ENCODE assay signal across 19 cellular contexts in the genomic region with DNA sequence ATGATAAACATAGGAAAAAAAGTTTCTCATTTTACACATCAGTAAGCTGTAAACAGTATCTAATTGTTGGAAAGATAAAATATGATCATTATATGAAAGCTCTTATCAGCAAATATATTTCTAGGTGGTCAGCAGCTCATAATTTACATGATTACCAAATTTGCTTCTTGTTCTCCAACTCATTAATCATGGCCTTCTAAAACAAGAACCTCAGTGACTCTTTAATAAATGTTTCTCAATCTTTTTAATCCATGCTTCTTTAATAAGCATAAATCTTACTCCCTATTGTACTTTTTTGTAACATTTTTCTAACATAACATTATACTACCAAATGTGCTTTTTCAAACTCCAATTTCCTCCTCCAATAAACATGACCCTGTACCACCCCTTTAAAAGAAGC. TPM values are rescaled to one million over a fixed set of nuclear protein-coding genes. Genes with fewer than 3 reads are reported as not detected.
DNase-seq lines count a peak whose midpoint lies in the region; ATAC-seq, FAIRE-seq and TF ChIP-seq lines count a peak whose summit lies in the region.
"Had no signal": no experiment of that assay in that cellular context is flagged by ENCODE, and none has a peak within 500 bp of the region (broad histone marks: within the 10 kb centered on the region; RNA-seq: fewer than 3 reads in every experiment).

No MANE protein-coding gene starts in this region.

- CTCF ChIA-PET in MCF 10A (lab: Yijun Ruan, JAX) = interaction anchor here (1.3 kb wide), 1 partner anchor 12 kb away, joined by 3 read pairs; no protein-coding TSS in a partner anchor

- no peak overlapping the region for H3K4me3 ChIP-seq in breast epithelium
- H3K4me3 ChIP-seq: psoas muscle, tibial artery had no signal

- ATAC-seq in T-helper 17 cell (no peak), foreskin keratinocyte (no peak)
- no peak for ATAC-seq in stimulated activated effector memory CD8-positive, alpha-beta T cell treated with anti-CD3 and anti-CD28 coated beads, Interleukin-12 subunit alpha, Interleukin-12 subunit beta, amount 100 ng/mL, for 72 hours
- ATAC-seq: activated CD4-positive, alpha-beta T cell treated with anti-CD3 and anti-CD28 coated beads for 36 hours; psoas muscle had no signal

- POLR2A ChIA-PET in MCF 10A (lab: Yijun Ruan, JAX) = interaction anchor here (0.9 to 8.7 kb wide), 9 partner anchors 10 to 1022 kb away, joined by 3 to 333 read pairs (median 11); no protein-coding TSS in a partner anchor

- intact Hi-C loops in MCF 10A (cut with micrococcal nuclease) = no loop called here
- intact Hi-C loops in breast epithelium (cut with DNase I; ENCODE audit: low total_unique reads) = loop anchor here (10.0 kb wide), 1 partner anchor 53 kb away; no protein-coding TSS in a partner anchor

- H3K27ac ChIP-seq in breast epithelium (no peak overlapping the region), foreskin keratinocyte (peak overlapping the region; percentile 58)
- H3K27ac ChIP-seq: RWPE1 had no signal

- no peaks in the 10 kb centered on the region for H3K27me3 Mint-ChIP-seq in MCF 10A (ENCODE audit: insufficient read depth, unreplicated experiment)
- H3K27me3 Mint-ChIP-seq in T-helper 17 cell = no peaks in the 10 kb centered on the region
- H3K27me3 Mint-ChIP-seq: activated CD4-positive, alpha-beta T cell treated with anti-CD3 and anti-CD28 coated beads for 36 hours had no signal

- H3K4me3 Mint-ChIP-seq in MCF 10A (ENCODE audit: unreplicated experiment) (peak overlapping the region; percentile 75), T-helper 17 cell (peak overlapping the region; percentile 96)
- H3K4me3 Mint-ChIP-seq in stimulated activated effector memory CD8-positive, alpha-beta T cell treated with anti-CD3 and anti-CD28 coated beads, Interleukin-12 subunit alpha, Interleukin-12 subunit beta, amount 100 ng/mL, for 72 hours = peak overlapping the region; percentile 90

- no peak for FAIRE-seq in GM12891 (lab: Jason Lieb, UNC)
- FAIRE-seq: HTR-8/SVneo had no signal

- H3K36me3 ChIP-seq in breast epithelium = no peaks in the 10 kb centered on the region
- H3K36me3 ChIP-seq: tibial artery had no signal

- TF ChIP-seq CTCF in MCF 10A (IDR thresholded peaks at IDR 0.05; ENCODE audit: unreplicated experiment) (no peak), breast epithelium (IDR thresholded peaks at IDR 0.05) (no peak), foreskin keratinocyte (conservative IDR thresholded peaks at IDR 0.05) (no peak)

- DNase-seq in MCF 10A (ENCODE audit: unreplicated experiment) (no peak), breast epithelium (ENCODE audit: low spot score in 2 of 2) (no peak), T-helper 17 cell (no peak), foreskin keratinocyte (no peak), GM12891 (ENCODE audit: insufficient read length, low spot score) (no peak), NCI-H748 (lab: John Stamatoyannopoulos, UW; ENCODE audit: unreplicated experiment) (no peak), GF-D8 (lab: John Stamatoyannopoulos, UW) (no peak)
- DNase-seq in stimulated activated effector memory CD8-positive, alpha-beta T cell treated with anti-CD3 and anti-CD28 coated beads, Interleukin-12 subunit alpha, Interleukin-12 subunit beta, amount 100 ng/mL, for 72 hours (ENCODE audit: low spot score in 2 of 2) = no peak
- DNase-seq: activated CD4-positive, alpha-beta T cell treated with anti-CD3 and anti-CD28 coated beads for 36 hours; activated T-cell treated with anti-CD3 and anti-CD28 coated beads for 4 hours; erythroblast; NCI-H1092 treated with DMSO at 0.1 percent for 48 hours; NCI-H2171; NCI-H82; psoas muscle; T-helper 2 cell; tibial artery had no signal

- H3K27ac Mint-ChIP-seq in MCF 10A (ENCODE audit: low read depth, unreplicated experiment) = peak overlapping the region; percentile 83
- H3K27ac Mint-ChIP-seq in T-helper 17 cell = peak overlapping the region; percentile 96
- peak overlapping the region; percentile 84 for H3K27ac Mint-ChIP-seq in stimulated activated effector memory CD8-positive, alpha-beta T cell treated with anti-CD3 and anti-CD28 coated beads, Interleukin-12 subunit alpha, Interleukin-12 subunit beta, amount 100 ng/mL, for 72 hours

- no TSS peak for BruUV-seq in MCF 10A (replicated peaks; lab: Mats Ljungman, UMichigan)

- H3K4me1 ChIP-seq in breast epithelium (peaks cover 0 to 5% of the 10 kb centered on the region in 2 donors), foreskin keratinocyte (peaks cover 53% of the 10 kb centered on the region)

- H3K4me1 Mint-ChIP-seq in MCF 10A (ENCODE audit: insufficient read depth, unreplicated experiment) (peaks cover 63% of the 10 kb centered on the region), T-helper 17 cell (peaks cover 72% of the 10 kb centered on the region)
- H3K4me1 Mint-ChIP-seq in stimulated activated effector memory CD8-positive, alpha-beta T cell treated with anti-CD3 and anti-CD28 coated beads, Interleukin-12 subunit alpha, Interleukin-12 subunit beta, amount 100 ng/mL, for 72 hours = peaks cover 78% of the 10 kb centered on the region

- H3K9me3 Mint-ChIP-seq in MCF 10A (ENCODE audit: unreplicated experiment) = no peaks in the 10 kb centered on the region
- no peaks in the 10 kb centered on the region for H3K9me3 Mint-ChIP-seq in stimulated activated effector memory CD8-positive, alpha-beta T cell treated with anti-CD3 and anti-CD28 coated beads, Interleukin-12 subunit alpha, Interleukin-12 subunit beta, amount 100 ng/mL, for 72 hours

- H3K27me3 ChIP-seq in breast epithelium = no peaks in the 10 kb centered on the region
- no peaks in the 10 kb centered on the region for H3K27me3 ChIP-seq in foreskin keratinocyte
- H3K27me3 ChIP-seq: tibial artery had no signal

- peaks cover 20% of the 10 kb centered on the region for H3K36me3 Mint-ChIP-seq in MCF 10A (ENCODE audit: insufficient read depth, unreplicated experiment)
- peaks cover 17% of the 10 kb centered on the region for H3K36me3 Mint-ChIP-seq in T-helper 17 cell (ENCODE audit: low read depth)
- peaks cover 7% of the 10 kb centered on the region for H3K36me3 Mint-ChIP-seq in stimulated activated effector memory CD8-positive, alpha-beta T cell treated with anti-CD3 and anti-CD28 coated beads, Interleukin-12 subunit alpha, Interleukin-12 subunit beta, amount 100 ng/mL, for 72 hours

- TF ChIP-seq POLR2A in breast epithelium (IDR thresholded peaks at IDR 0.05) = no peak
- no peak for TF ChIP-seq POLR2A in GM12891 (IDR thresholded peaks at IDR 0.05; ENCODE audit: low read depth, low read length)

- H3K9me3 ChIP-seq in breast epithelium (no peaks in the 10 kb centered on the region), T-helper 17 cell (ENCODE audit: control insufficient read depth, low read length, poor library complexity, severe bottlenecking) (no peaks in the 10 kb centered on the region)
- H3K9me3 ChIP-seq: psoas muscle, tibial artery had no signal

TF ChIP-seq in GM12891, 5 proteins besides CTCF, POLR2A, EP300 and RAD21:
- no peak for TF ChIP-seq POLR2AphosphoS5 (IDR thresholded peaks at IDR 0.05; ENCODE audit: low read depth, low read length)

RNA-seq across cellular contexts. Expression of a gene that starts 5.9 kb away (rescaled TPM):
- total RNA-seq in MCF 10A (2022) (680 and 703 TPM in 2 replicates), breast epithelium (1,000 to 10,000 TPM in 1 of 3 donors, 100 to 1,000 TPM in 2; 438 to 1,565 (median 480) TPM), T-helper 17 cell (100 to 1,000 TPM; 392 to 428 TPM), foreskin keratinocyte (897 and 1,100 TPM in 2 replicates)
- 321 and 351 TPM in 2 replicates for polyA plus RNA-seq in foreskin keratinocyte
- 30.6 TPM for polyA plus RNA-seq in GM12891 (2012; ENCODE audit: low read depth, missing spikeins)
